In the genomic region with DNA sequence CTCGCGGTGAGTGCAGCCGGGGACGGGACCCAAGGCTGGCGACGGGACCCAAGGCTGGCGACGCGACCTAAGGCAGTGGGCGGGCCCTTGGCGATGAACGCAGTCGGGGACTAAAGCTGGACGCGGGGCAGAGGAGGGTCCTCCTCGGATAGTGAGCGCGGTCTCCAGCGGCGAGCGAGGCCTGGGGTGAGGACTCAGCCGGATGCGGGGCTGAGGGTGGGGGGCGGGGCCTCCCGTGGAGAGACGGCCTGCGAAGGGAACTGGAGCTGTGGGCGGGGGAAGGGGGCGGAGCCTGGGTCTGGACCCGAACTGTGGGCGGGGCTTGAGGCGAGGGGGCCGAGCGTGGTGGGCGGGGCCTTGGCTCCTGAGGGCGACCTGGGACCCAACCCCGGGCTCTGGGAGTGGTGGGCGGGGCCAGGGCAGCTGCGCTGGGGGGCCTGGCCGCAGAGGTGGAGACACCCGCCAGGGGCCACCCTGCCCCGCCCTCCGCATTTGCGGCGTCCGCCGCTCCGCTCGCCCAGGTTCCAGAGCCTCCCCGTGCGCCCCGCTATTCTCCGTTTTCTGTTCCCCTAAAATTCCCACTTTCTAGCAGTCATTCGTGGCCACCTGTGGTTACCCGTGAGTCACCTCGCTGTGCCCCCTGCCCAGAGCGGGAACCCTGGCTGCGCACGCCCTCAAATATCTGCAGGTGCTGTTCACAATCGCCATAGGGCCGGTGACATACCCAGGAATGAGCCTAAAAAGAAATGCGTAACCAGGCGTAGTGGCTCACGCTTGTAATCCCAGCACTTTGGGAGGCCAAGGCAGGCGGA, we compare ENCODE assay signal across 8 cellular contexts. TPM values are rescaled to one million over a fixed set of nuclear protein-coding genes. Genes with fewer than 3 reads are reported as not detected.
DNase-seq lines count a peak whose midpoint lies in the region; ATAC-seq and TF ChIP-seq lines count a peak whose summit lies in the region.

No MANE protein-coding gene starts in this region.

- DNase-seq in Daoy (ENCODE audit: low read depth) (peak; percentile 99), GM23338 (ENCODE audit: low spot score) (peak; percentile 98), LHCN-M2 (ENCODE audit: low read depth) (peak; percentile 85), RPMI8226 (peak; percentile 96), fibroblast of mammary gland (ENCODE audit: low read depth) (peak; percentile 89)
- DNase-seq in activated T-helper 2 cell treated with anti-CD3 and anti-CD28 coated beads, Interferon-gamma antibody, Interleukin-2, Interleukin-4, amounts not matched to agents 10 μg/mL and 5 μg/mL and 100 μg/mL, durations not matched to agents 14 hours and 24 hours and 36 hours (ENCODE audit: low spot score), result peak; percentile 95
- peak; percentile 91 to 99 (median 97) for DNase-seq in naive thymus-derived CD8-positive, alpha-beta T cell

- peak overlapping the region; percentile 87 for H3K27ac Mint-ChIP-seq in GM23338
- H3K27ac Mint-ChIP-seq in activated T-helper 2 cell treated with anti-CD3 and anti-CD28 coated beads, Interferon-gamma antibody, Interleukin-2, Interleukin-4, amounts not matched to agents 10 μg/mL and 5 μg/mL and 100 μg/mL, durations not matched to agents 14 hours and 24 hours and 36 hours, result peak overlapping the region; percentile 92
- H3K27ac Mint-ChIP-seq in naive thymus-derived CD8-positive, alpha-beta T cell, result peak overlapping the region; percentile 76 to 98 (median 96)
- H3K27ac Mint-ChIP-seq in stimulated activated memory B cell treated with anti-CD40 and anti-IgM and Interleukin-4, amounts not matched to agents 10 μg/mL and 1 μg/mL and 100 μg/mL, for 72 hours, result peak overlapping the region; percentile 68

- peaks cover 10% of the 10 kb centered on the region for H4K20me1 ChIP-seq in GM23338 (replicated peaks; ENCODE audit: insufficient read depth)

- H3F3A ChIP-seq in GM23338 (replicated peaks; ENCODE audit: low read depth), result peaks cover 14% of the 10 kb centered on the region; the same call in 1 of the 2 replicates

- H3K4me3 Mint-ChIP-seq in GM23338, result peak overlapping the region; percentile 88
- peak overlapping the region; percentile 90 for H3K4me3 Mint-ChIP-seq in activated T-helper 2 cell treated with anti-CD3 and anti-CD28 coated beads, Interferon-gamma antibody, Interleukin-2, Interleukin-4, amounts not matched to agents 10 μg/mL and 5 μg/mL and 100 μg/mL, durations not matched to agents 14 hours and 24 hours and 36 hours (ENCODE audit: low read depth)
- H3K4me3 Mint-ChIP-seq in naive thymus-derived CD8-positive, alpha-beta T cell, result peak overlapping the region; percentile 85 to 96 (median 90)
- peak overlapping the region; percentile 89 for H3K4me3 Mint-ChIP-seq in stimulated activated memory B cell treated with anti-CD40 and anti-IgM and Interleukin-4, amounts not matched to agents 10 μg/mL and 1 μg/mL and 100 μg/mL, for 72 hours

- H3K9me3 Mint-ChIP-seq in GM23338, result peaks cover 6% of the 10 kb centered on the region; the same call in 2 of the 3 replicates
- H3K9me3 Mint-ChIP-seq in activated T-helper 2 cell treated with anti-CD3 and anti-CD28 coated beads, Interferon-gamma antibody, Interleukin-2, Interleukin-4, amounts not matched to agents 10 μg/mL and 5 μg/mL and 100 μg/mL, durations not matched to agents 14 hours and 24 hours and 36 hours, result no peaks in the 10 kb centered on the region
- no peaks in the 10 kb centered on the region for H3K9me3 Mint-ChIP-seq in naive thymus-derived CD8-positive, alpha-beta T cell
- H3K9me3 Mint-ChIP-seq in stimulated activated memory B cell treated with anti-CD40 and anti-IgM and Interleukin-4, amounts not matched to agents 10 μg/mL and 1 μg/mL and 100 μg/mL, for 72 hours, result no peaks in the 10 kb centered on the region

- H3K4me1 ChIP-seq in GM23338 (ENCODE audit: insufficient read depth), result no peaks in the 10 kb centered on the region; the same call in 1 of the 2 replicates

- H3K79me2 ChIP-seq in GM23338 (replicated peaks; ENCODE audit: insufficient read depth), result peaks cover 36% of the 10 kb centered on the region

- peaks cover 11% of the 10 kb centered on the region for H3K27me3 ChIP-seq in GM23338 (ENCODE audit: insufficient read depth)

- POLR2A ChIA-PET in naive thymus-derived CD8-positive, alpha-beta T cell (lab: Charles Lee), result interaction anchor here (0.6 to 7.3 kb wide), 17 partner anchors 7 to 475 kb away, joined by 3 to 114 read pairs (median 4); a partner anchor contains a TSS

- peaks cover 6% of the 10 kb centered on the region for H3K4me1 Mint-ChIP-seq in GM23338
- peaks cover 25% of the 10 kb centered on the region for H3K4me1 Mint-ChIP-seq in activated T-helper 2 cell treated with anti-CD3 and anti-CD28 coated beads, Interferon-gamma antibody, Interleukin-2, Interleukin-4, amounts not matched to agents 10 μg/mL and 5 μg/mL and 100 μg/mL, durations not matched to agents 14 hours and 24 hours and 36 hours (ENCODE audit: low read depth)
- H3K4me1 Mint-ChIP-seq in naive thymus-derived CD8-positive, alpha-beta T cell, result peaks cover 19 to 55% (median 37%) of the 10 kb centered on the region in 4 donors
- H3K4me1 Mint-ChIP-seq in stimulated activated memory B cell treated with anti-CD40 and anti-IgM and Interleukin-4, amounts not matched to agents 10 μg/mL and 1 μg/mL and 100 μg/mL, for 72 hours, result peaks cover 25% of the 10 kb centered on the region

- H3K4me3 ChIP-seq in GM23338 (peak overlapping the region; percentile 85), fibroblast of mammary gland (ENCODE audit: control insufficient read depth, low read depth, low read length) (peak overlapping the region; percentile 72)

- peaks cover 15% of the 10 kb centered on the region for H3K27me3 Mint-ChIP-seq in GM23338 (ENCODE audit: insufficient read depth, low read depth, poor library complexity)
- H3K27me3 Mint-ChIP-seq in activated T-helper 2 cell treated with anti-CD3 and anti-CD28 coated beads, Interferon-gamma antibody, Interleukin-2, Interleukin-4, amounts not matched to agents 10 μg/mL and 5 μg/mL and 100 μg/mL, durations not matched to agents 14 hours and 24 hours and 36 hours (ENCODE audit: low read depth), result no peaks in the 10 kb centered on the region
- no peaks in the 10 kb centered on the region for H3K27me3 Mint-ChIP-seq in naive thymus-derived CD8-positive, alpha-beta T cell
- H3K27me3 Mint-ChIP-seq in stimulated activated memory B cell treated with anti-CD40 and anti-IgM and Interleukin-4, amounts not matched to agents 10 μg/mL and 1 μg/mL and 100 μg/mL, for 72 hours, result no peaks in the 10 kb centered on the region

- ATAC-seq in GM23338, result peak; percentile 83
- peak; percentile 70 to 75 for ATAC-seq in naive thymus-derived CD8-positive, alpha-beta T cell
- peak; percentile 89 for ATAC-seq in stimulated activated memory B cell treated with anti-CD40 and anti-IgM and Interleukin-4, amounts not matched to agents 10 μg/mL and 1 μg/mL and 100 μg/mL, for 72 hours

- H2AFZ ChIP-seq in GM23338, result peak overlapping the region; percentile 95

- TF ChIP-seq CTCF in GM23338 (conservative IDR thresholded peaks at IDR 0.05; ENCODE audit: low read depth in 2 of 2) (no peak), fibroblast of mammary gland (conservative IDR thresholded peaks at IDR 0.05; ENCODE audit: control insufficient read depth, insufficient read depth, low read depth, low read length) (no peak)

- H3K4me2 ChIP-seq in GM23338, result peak overlapping the region; percentile 88

- H3K36me3 Mint-ChIP-seq in GM23338 (ENCODE audit: low read depth), result peaks cover 6% of the 10 kb centered on the region; the same call in 2 of the 3 replicates
- H3K36me3 Mint-ChIP-seq in activated T-helper 2 cell treated with anti-CD3 and anti-CD28 coated beads, Interferon-gamma antibody, Interleukin-2, Interleukin-4, amounts not matched to agents 10 μg/mL and 5 μg/mL and 100 μg/mL, durations not matched to agents 14 hours and 24 hours and 36 hours (ENCODE audit: low read depth), result peaks cover 19% of the 10 kb centered on the region
- peaks cover 0 to 3% (median 0%) of the 10 kb centered on the region in 3 donors for H3K36me3 Mint-ChIP-seq in naive thymus-derived CD8-positive, alpha-beta T cell
- H3K36me3 Mint-ChIP-seq in stimulated activated memory B cell treated with anti-CD40 and anti-IgM and Interleukin-4, amounts not matched to agents 10 μg/mL and 1 μg/mL and 100 μg/mL, for 72 hours, result no peaks in the 10 kb centered on the region

- H3K27ac ChIP-seq in GM23338 (ENCODE audit: low read depth), result peak overlapping the region; percentile 80

- no peaks in the 10 kb centered on the region for H3K36me3 ChIP-seq in GM23338 (ENCODE audit: insufficient read depth)

- no peaks in the 10 kb centered on the region for H3K9me2 ChIP-seq in GM23338 (ENCODE audit: insufficient read depth)

- intact Hi-C loops in activated T-helper 2 cell treated with anti-CD3 and anti-CD28 coated beads, Interferon-gamma antibody, Interleukin-2, Interleukin-4, amounts not matched to agents 10 μg/mL and 5 μg/mL and 100 μg/mL, durations not matched to agents 14 hours and 24 hours and 36 hours (cut with micrococcal nuclease), result loop anchor here (1.0 kb wide), 3 partner anchors 13 to 280 kb away; a partner anchor contains a TSS

RNA-seq across cellular contexts. Expression of a gene that starts 0.5 kb away (rescaled TPM):
- total RNA-seq in Daoy (2014; rRNA removed; shearing (Covaris generic)), result 39.9 and 41.7 TPM in 2 replicates
- total RNA-seq in GM23338 (2014; rRNA removed; shearing (Covaris generic)), result 27.8 and 29.9 TPM in 2 replicates
- polyA plus RNA-seq in GM23338 (2016; fragmentation: Nextera tagmentation; extraction: Ambion mirVana), result 7.6 and 8.6 TPM in 2 replicates
- total RNA-seq in LHCN-M2 (2014; rRNA removed), result 28.2 and 30.1 TPM in 2 replicates
- polyA plus RNA-seq in LHCN-M2 (2012), result 13.6 TPM
- 44.0 TPM in 2 replicates for total RNA-seq in activated T-helper 2 cell treated with anti-CD3 and anti-CD28 coated beads, Interferon-gamma antibody, Interleukin-2, Interleukin-4, amounts not matched to agents 10 μg/mL and 5 μg/mL and 100 μg/mL, durations not matched to agents 14 hours and 24 hours and 36 hours
- total RNA-seq in naive thymus-derived CD8-positive, alpha-beta T cell, result 10 to 100 TPM; 52.4 to 63.5 TPM
- polyA plus RNA-seq in naive thymus-derived CD8-positive, alpha-beta T cell, result 10 to 100 TPM in 1 of 3 donors, 1 to 10 TPM in 2; 7.1 to 10.9 (median 9.2) TPM

RNA-seq across cellular contexts. Expression of a gene that starts 13.2 kb away (rescaled TPM):
- total RNA-seq in Daoy (2014; rRNA removed; shearing (Covaris generic)), result 11.6 and 28.2 TPM in 2 replicates
- total RNA-seq in GM23338 (2014; rRNA removed; shearing (Covaris generic)), result 67.7 and 79.0 TPM in 2 replicates
- 22.5 and 27.5 TPM in 2 replicates for polyA plus RNA-seq in GM23338 (2016; fragmentation: Nextera tagmentation; extraction: Ambion mirVana)
- total RNA-seq in LHCN-M2 (2014; rRNA removed), result 39.6 and 45.3 TPM in 2 replicates
- polyA plus RNA-seq in LHCN-M2 (2012), result 38.8 TPM
- total RNA-seq in activated T-helper 2 cell treated with anti-CD3 and anti-CD28 coated beads, Interferon-gamma antibody, Interleukin-2, Interleukin-4, amounts not matched to agents 10 μg/mL and 5 μg/mL and 100 μg/mL, durations not matched to agents 14 hours and 24 hours and 36 hours, result 35.2 and 36.8 TPM in 2 replicates
- 10 to 100 TPM; 81.5 to 82.1 TPM for total RNA-seq in naive thymus-derived CD8-positive, alpha-beta T cell
- 1 to 10 TPM; 1.7 to 6.1 (median 2.3) TPM for polyA plus RNA-seq in naive thymus-derived CD8-positive, alpha-beta T cell

RNA-seq across cellular contexts. Expression of a gene that starts 53.0 kb away (rescaled TPM):
- 43.3 and 51.3 TPM in 2 replicates for total RNA-seq in Daoy (2014; rRNA removed; shearing (Covaris generic))
- 11.6 and 12.1 TPM in 2 replicates for total RNA-seq in GM23338 (2014; rRNA removed; shearing (Covaris generic))
- 2.2 and 3.2 TPM in 2 replicates for polyA plus RNA-seq in GM23338 (2016; fragmentation: Nextera tagmentation; extraction: Ambion mirVana)
- total RNA-seq in LHCN-M2 (2014; rRNA removed), result 45.1 and 54.7 TPM in 2 replicates
- polyA plus RNA-seq in LHCN-M2 (2012), result 49.0 TPM
- 38.4 and 38.6 TPM in 2 replicates for total RNA-seq in activated T-helper 2 cell treated with anti-CD3 and anti-CD28 coated beads, Interferon-gamma antibody, Interleukin-2, Interleukin-4, amounts not matched to agents 10 μg/mL and 5 μg/mL and 100 μg/mL, durations not matched to agents 14 hours and 24 hours and 36 hours
- total RNA-seq in naive thymus-derived CD8-positive, alpha-beta T cell, result 10 to 100 TPM; 42.0 to 42.8 TPM
- polyA plus RNA-seq in naive thymus-derived CD8-positive, alpha-beta T cell, result 10 to 100 TPM in 2 of 3 donors, 1 to 10 TPM in 1; 5.5 to 15.6 (median 14.9) TPM

Comparison
In these comparisons a context has a peak if more than half of its experiments do, and no peak if none do; other contexts are left out.
1. Peak in every context shown above with its lines: DNase-seq, ATAC-seq, H3K4me3 ChIP-seq and H3K27ac ChIP-seq.